In the genomic region with DNA sequence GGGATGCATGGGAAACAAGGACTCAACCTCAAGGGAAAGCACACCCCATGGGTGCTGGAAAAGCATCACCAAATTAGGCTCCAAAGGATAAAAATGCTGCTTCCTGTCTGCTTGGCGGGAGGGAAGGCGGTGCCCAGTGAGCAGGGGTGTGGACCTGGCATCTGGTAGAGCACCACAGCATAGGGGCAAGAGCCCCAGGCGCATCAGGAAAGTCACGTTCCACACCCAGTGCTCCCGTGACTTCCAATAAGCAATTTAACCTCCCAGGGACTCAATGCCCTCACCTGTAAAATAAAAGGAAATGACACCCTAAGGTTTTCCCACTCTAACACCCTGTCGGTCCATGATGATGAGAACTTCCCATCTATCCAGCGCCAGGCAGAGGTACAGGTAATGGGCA, we compare ENCODE assay signal across 7 cellular contexts.
"Had no signal": no experiment of that assay in that cellular context is flagged by ENCODE, and none has a peak within 500 bp of the region (broad histone marks: within the 10 kb centered on the region; RNA-seq: fewer than 3 reads in every experiment).

No MANE protein-coding gene starts in this region.

- H3K9me3 ChIP-seq: HAP-1 had no signal

- H3K27ac ChIP-seq: GM23248 had no signal

- H3K4me1 ChIP-seq: HAP-1 had no signal

- ATAC-seq: HCT116 had no signal

- DNase-seq: GM23248, GOT3, H7, HFFc6, KBM-7 had no signal

- H3K36me3 ChIP-seq: HAP-1 had no signal

- H2AFZ ChIP-seq: GM23248 had no signal

- H3K4me3 ChIP-seq: GM23248, HAP-1 had no signal

- H3K9ac ChIP-seq: GM23248 had no signal
